ENCODE assay signal across 8 cellular contexts in genomic region chr10:33333260-33334169, GRCh38. TPM values are rescaled to one million over a fixed set of nuclear protein-coding genes. Genes with fewer than 3 reads are reported as not detected.
DNase-seq lines count a peak whose midpoint lies in the region; ATAC-seq and TF ChIP-seq lines count a peak whose summit lies in the region.

No MANE protein-coding gene starts in this region.

- CTCF ChIA-PET in A673 (lab: Charles Lee) = interaction anchor here (0.5 to 2.5 kb wide), 2 partner anchors 61 to 140 kb away, joined by 3 to 10 read pairs; no protein-coding TSS in a partner anchor

- no peaks in the 10 kb centered on the region for H3K9me3 ChIP-seq in A673 (ENCODE audit: low read depth, low read length, poor library complexity, severe bottlenecking)
- no peaks in the 10 kb centered on the region for H3K9me3 ChIP-seq in mucosa of stomach (ENCODE audit: control insufficient read depth, low read length)

- TF ChIP-seq CTCF in A673 (conservative IDR thresholded peaks at IDR 0.05; ENCODE audit: low read depth, low read length) (no peak), chondrocyte (IDR thresholded peaks at IDR 0.05) (no peak)

- H3K4me1 Mint-ChIP-seq in chondrocyte (ENCODE audit: low read depth) = peaks cover 62% of the 10 kb centered on the region

- H3K4me3 ChIP-seq in A673 (ENCODE audit: low read depth, low read length, poor library complexity, severe bottlenecking) (peak overlapping the region; percentile 64), mucosa of stomach (ENCODE audit: low read length) (peak overlapping the region; percentile 74)

- H3K27me3 ChIP-seq in A673 (replicated peaks; ENCODE audit: insufficient read depth, low read depth, low read length, poor library complexity) (no peaks in the 10 kb centered on the region), mucosa of stomach (ENCODE audit: control insufficient read depth, insufficient read depth, low read length) (peaks cover 7% of the 10 kb centered on the region)

- DNase-seq in A673 (ENCODE audit: low spot score) (no peak), RKO (ENCODE audit: low spot score) (peak; percentile 67), chondrocyte (ENCODE audit: low spot score) (no peak), SW 1271 (lab: John Stamatoyannopoulos, UW) (no peak)

- H3K27ac ChIP-seq in A673 (ENCODE audit: low read depth, low read length, poor library complexity, severe bottlenecking) = peak overlapping the region; percentile 47

- no peaks in the 10 kb centered on the region for H3K27me3 Mint-ChIP-seq in chondrocyte (ENCODE audit: low read depth)

- intact Hi-C loops in A673 (cut with micrococcal nuclease; ENCODE audit: unreplicated experiment) = loop anchor here (10.0 kb wide), 3 partner anchors 421 to 1061 kb away; no protein-coding TSS in a partner anchor

- no peaks in the 10 kb centered on the region for H3K9me3 Mint-ChIP-seq in chondrocyte (ENCODE audit: low read depth)

- ATAC-seq in GM18909 (IDR thresholded peaks at IDR 0.05; ENCODE audit: poor library complexity, unreplicated experiment) = peak; percentile 46
- no peak for ATAC-seq in GM19035 (IDR thresholded peaks at IDR 0.05; ENCODE audit: unreplicated experiment)
- ATAC-seq in HG03108 (IDR thresholded peaks at IDR 0.05; ENCODE audit: unreplicated experiment) = no peak

- H3K36me3 ChIP-seq in A673 (ENCODE audit: insufficient read depth, low read length, poor library complexity, severe bottlenecking) = no peaks in the 10 kb centered on the region
- no peaks in the 10 kb centered on the region for H3K36me3 ChIP-seq in mucosa of stomach (ENCODE audit: control insufficient read depth, insufficient read depth, low read length)

- peak overlapping the region; percentile 80 for H3K9ac ChIP-seq in mucosa of stomach (ENCODE audit: low read length)

- H3K27ac Mint-ChIP-seq in chondrocyte (ENCODE audit: unreplicated experiment) = peak overlapping the region; percentile 94

- peaks cover 15% of the 10 kb centered on the region for H3K36me3 Mint-ChIP-seq in chondrocyte (ENCODE audit: low read depth)

- H3K4me1 ChIP-seq in A673 (ENCODE audit: insufficient read depth, low read length, poor library complexity, severe bottlenecking) (peaks cover 36% of the 10 kb centered on the region), mucosa of stomach (ENCODE audit: control insufficient read depth, insufficient read depth, low read length) (peaks cover 16% of the 10 kb centered on the region)

- no TSS peak for BruUV-seq in A673 (replicated peaks; lab: Mats Ljungman, UMichigan)

- peak overlapping the region; percentile 90 for H3K4me3 Mint-ChIP-seq in chondrocyte (ENCODE audit: unreplicated experiment)

- POLR2A ChIA-PET in A673 (lab: Charles Lee; ENCODE audit: low non-redundant PET) = no interaction called here

RNA-seq across cellular contexts. Expression of gene NRP1, which starts 1.0 kb away (rescaled TPM):
- total RNA-seq in A673 (2021) (31.7 and 32.8 TPM in 2 replicates), chondrocyte (111 to 126 TPM (median 122 TPM) in 3 replicates)
